24 cellular contexts compared by ENCODE assay signal in genomic region chr3:110905096-110905495, GRCh38.
"Had no signal": no experiment of that assay in that cellular context is flagged by ENCODE, and none has a peak within 500 bp of the region (broad histone marks: within the 10 kb centered on the region; RNA-seq: fewer than 3 reads in every experiment).

No MANE protein-coding gene starts in this region.

- H3K4me3 ChIP-seq: colonic mucosa, esophagus squamous epithelium, gastroesophageal sphincter, heart left ventricle, hepatocyte, left lung, lower lobe of right lung, mucosa of descending colon had no signal

- H3K4me2 ChIP-seq: hepatocyte had no signal

- ATAC-seq: effector memory CD8-positive, alpha-beta T cell; esophagus mucosa; foreskin keratinocyte; gastroesophageal sphincter; heart left ventricle; left colon; left lung; left ventricle myocardium superior; lower lobe of right lung; mucosa of descending colon had no signal

- H3K36me3 ChIP-seq: colonic mucosa, esophagus squamous epithelium, gastroesophageal sphincter, heart left ventricle, left lung, lower lobe of right lung had no signal

- H3K4me1 ChIP-seq: colonic mucosa, esophagus squamous epithelium, foreskin keratinocyte, gastroesophageal sphincter, heart left ventricle, left lung, lower lobe of right lung had no signal

- H3K27ac ChIP-seq: colonic mucosa, epithelial cell of prostate, esophagus squamous epithelium, foreskin keratinocyte, gastroesophageal sphincter, heart left ventricle, hepatocyte, left lung, lower lobe of right lung had no signal

- H3K27me3 ChIP-seq: colonic mucosa, esophagus squamous epithelium, gastroesophageal sphincter, heart left ventricle, hepatocyte, left lung had no signal

- H2AFZ ChIP-seq: hepatocyte had no signal

- DNase-seq: colonic mucosa; cortex of kidney; effector CD8-positive, alpha-beta T cell; effector memory CD8-positive, alpha-beta T cell; endodermal cell; erythroblast; esophagus squamous epithelium; foreskin keratinocyte; heart left ventricle; hypothalamus; immature natural killer cell; islet precursor cell; kidney; kidney glomerular epithelial cell; left colon; left lung; left ventricle myocardium superior; lower lobe of right lung; mesenchymal stem cell; mucosa of descending colon had no signal

- H3K9me3 ChIP-seq: colonic mucosa, esophagus squamous epithelium, gastroesophageal sphincter, heart left ventricle, left lung, lower lobe of right lung, mucosa of descending colon had no signal
